13 cellular contexts compared by ENCODE assay signal in the genomic region with DNA sequence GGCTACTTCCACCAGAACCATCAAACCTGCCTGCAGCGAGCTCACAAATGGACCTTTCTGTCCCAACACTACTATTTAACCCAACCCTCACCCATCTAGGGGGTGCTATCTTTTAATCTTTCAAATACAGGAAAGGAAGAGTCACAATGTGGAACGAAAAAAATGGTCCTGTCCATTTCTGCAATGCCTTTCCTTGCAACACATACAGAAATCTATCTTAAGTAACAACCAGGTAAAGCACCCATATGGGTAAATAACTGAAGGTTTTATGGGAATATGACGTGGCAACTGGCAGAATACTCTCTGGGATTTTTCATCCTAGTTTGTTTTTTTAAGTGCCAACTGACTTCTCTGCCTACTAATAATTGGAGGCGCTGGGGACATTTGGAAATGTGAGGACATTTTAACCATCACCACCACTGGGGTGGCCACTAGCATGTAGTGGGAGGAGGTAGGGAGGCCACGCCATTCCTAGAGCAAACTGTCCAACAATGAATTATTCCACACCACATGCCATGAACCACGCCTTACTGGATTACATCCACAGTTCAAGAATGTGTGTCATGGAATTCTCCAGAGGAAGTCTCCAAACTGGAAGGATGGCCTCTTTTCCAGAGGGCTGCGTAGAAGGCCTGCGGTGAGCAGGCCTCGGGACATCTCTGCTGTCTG. TPM values are rescaled to one million over a fixed set of nuclear protein-coding genes. Genes with fewer than 3 reads are reported as not detected.
DNase-seq lines count a peak whose midpoint lies in the region; ATAC-seq and TF ChIP-seq lines count a peak whose summit lies in the region.
"Had no signal": no experiment of that assay in that cellular context is flagged by ENCODE, and none has a peak within 500 bp of the region (broad histone marks: within the 10 kb centered on the region; RNA-seq: fewer than 3 reads in every experiment).

No MANE protein-coding gene starts in this region.

- DNase-seq in AG08395 (ENCODE audit: low spot score) (peak; percentile 89), PC-3 (peak; percentile 78), fibroblast of pulmonary artery (ENCODE audit: low read depth) (peak; percentile 64), neuronal stem cell (ENCODE audit: low spot score) (no peak), T-helper 17 cell (no peak), H9 (no peak), kidney glomerular epithelial cell (lab: John Stamatoyannopoulos, UW) (no peak)
- DNase-seq: NCI-H1092, NCI-H774 had no signal

- H3K27me3 Mint-ChIP-seq in T-helper 17 cell (no peaks in the 10 kb centered on the region), H9 (ENCODE audit: low read depth) (peaks cover 1% of the 10 kb centered on the region; the same call in 1 of the 2 replicates)

- H3K36me3 Mint-ChIP-seq in T-helper 17 cell (ENCODE audit: low read depth) (no peaks in the 10 kb centered on the region), H9 (ENCODE audit: insufficient read depth in 1 of 3, low read depth in 3 of 3) (peaks cover 1 to 11% (median 7%) of the 10 kb centered on the region in 3 experiments; a peak in 5 of 7 replicates)

- no peak overlapping the region for H2BK15ac ChIP-seq in neuronal stem cell (ENCODE audit: low read length)
- H2BK15ac ChIP-seq in H9 (ENCODE audit: low read depth, low read length), result no peak overlapping the region

- H4K20me1 ChIP-seq in PC-3 (ENCODE audit: low read length), result 0 out of 2 replicates have a peak, but pooled peaks cover 4% of the 10 kb centered on the region
- H4K20me1 ChIP-seq in H9 (ENCODE audit: control insufficient read depth, insufficient read depth, insufficient read length), result no peaks in the 10 kb centered on the region

- H2AFZ ChIP-seq in PC-3 (ENCODE audit: low read length), result no peak overlapping the region
- H2AFZ ChIP-seq in neuronal stem cell (ENCODE audit: low read length), result no peak overlapping the region
- no peak overlapping the region for H2AFZ ChIP-seq in H9 (ENCODE audit: low read length)

- no TSS peak for BruUV-seq in PC-3 (replicated peaks; lab: Mats Ljungman, UMichigan)

- H3K4me1 Mint-ChIP-seq in T-helper 17 cell, result no peaks in the 10 kb centered on the region
- H3K4me1 Mint-ChIP-seq in H9, result peaks cover 6 to 28% of the 10 kb centered on the region in 2 experiments

- peaks cover 40% of the 10 kb centered on the region for H3K4me1 ChIP-seq in PC-3 (ENCODE audit: insufficient read depth, low read length)
- H3K4me1 ChIP-seq in neuronal stem cell (ENCODE audit: control insufficient read depth in 2 of 2, insufficient read depth in 1 of 2, low read depth in 1 of 2, low read length in 2 of 2), result peaks cover 0 to 11% of the 10 kb centered on the region in 2 donors
- peaks cover 7% of the 10 kb centered on the region; the same call in 1 of the 2 replicates for H3K4me1 ChIP-seq in H9 (ENCODE audit: insufficient read depth, low read length)

- no peaks in the 10 kb centered on the region for H3F3A ChIP-seq in PC-3 (ENCODE audit: low read length, unreplicated experiment)

- no peak overlapping the region for H3K14ac ChIP-seq in neuronal stem cell (ENCODE audit: low read length)
- H3K14ac ChIP-seq in H9 (ENCODE audit: insufficient read depth, low read length), result no peak overlapping the region

- H3K27ac Mint-ChIP-seq in T-helper 17 cell (no peak overlapping the region), H9 (no peak overlapping the region)
- H3K27ac Mint-ChIP-seq: T-helper 2 cell treated with Interferon-gamma antibody and Interleukin-4, amounts not matched to agents 5 μg/mL and 100 μg/mL, for 36 hours had no signal

- no peak overlapping the region for H2BK20ac ChIP-seq in H9 (ENCODE audit: low read depth, low read length, poor library complexity, severe bottlenecking)

- H4K8ac ChIP-seq in neuronal stem cell (ENCODE audit: low read depth, low read length) (no peak overlapping the region), H9 (replicated peaks; ENCODE audit: insufficient read length, low read depth, low read length) (no peak overlapping the region)

- CTCF ChIA-PET in PC-3 (lab: Charles Lee), result no interaction called here

- H2AK5ac ChIP-seq in neuronal stem cell (ENCODE audit: low read depth, low read length) (peak overlapping the region; percentile 63), H9 (ENCODE audit: insufficient read length, low read length) (no peak overlapping the region)

- H2BK5ac ChIP-seq in neuronal stem cell (ENCODE audit: low read length) (no peak overlapping the region), H9 (ENCODE audit: insufficient read length, low read length) (no peak overlapping the region)

- H3K79me1 ChIP-seq in neuronal stem cell (ENCODE audit: low read depth, low read length), result peaks cover 4% of the 10 kb centered on the region
- no peaks in the 10 kb centered on the region for H3K79me1 ChIP-seq in H9 (ENCODE audit: insufficient read depth, low read depth, low read length, poor library complexity, severe bottlenecking)

- H4K5ac ChIP-seq in H9 (ENCODE audit: insufficient read length, low read depth, low read length), result no peak overlapping the region

- peak overlapping the region; percentile 39; the same call in 1 of the 2 replicates for H3K9ac ChIP-seq in PC-3 (ENCODE audit: low read length)
- H3K9ac ChIP-seq in neuronal stem cell (ENCODE audit: low read depth, low read length, poor library complexity), result peak overlapping the region; percentile 34
- H3K9ac ChIP-seq in H9 (ENCODE audit: extremely low read depth, insufficient read length, low read length), result no peak overlapping the region

- no peak overlapping the region for H2BK12ac ChIP-seq in neuronal stem cell (ENCODE audit: low read length)
- no peak overlapping the region for H2BK12ac ChIP-seq in H9 (ENCODE audit: insufficient read length, low read depth, low read length)

- H3K23me2 ChIP-seq in H9 (ENCODE audit: insufficient read length, low read depth, low read length, poor library complexity, severe bottlenecking), result no peaks in the 10 kb centered on the region

- H4K91ac ChIP-seq in neuronal stem cell (ENCODE audit: low read depth, low read length, poor library complexity) (no peak overlapping the region), H9 (ENCODE audit: insufficient read length, low read depth, low read length) (no peak overlapping the region)

- H3K4me2 ChIP-seq in PC-3 (ENCODE audit: low read length), result peak overlapping the region; percentile 51
- H3K4me2 ChIP-seq in neuronal stem cell (ENCODE audit: insufficient read depth, low read length, poor library complexity, severe bottlenecking), result no peak overlapping the region
- no peak overlapping the region for H3K4me2 ChIP-seq in H9 (ENCODE audit: insufficient read depth, insufficient read length, low read length)

- H3K18ac ChIP-seq in neuronal stem cell (ENCODE audit: low read length) (no peak overlapping the region), H9 (ENCODE audit: insufficient read length, low read depth, low read length) (no peak overlapping the region)

- H3K4ac ChIP-seq in neuronal stem cell (ENCODE audit: low read length) (no peak overlapping the region), H9 (ENCODE audit: low read depth, low read length) (no peak overlapping the region)

- H3K9me3 Mint-ChIP-seq in H9, result no peaks in the 10 kb centered on the region; a peak in 1 of 5 replicates
- H3K9me3 Mint-ChIP-seq: T-helper 2 cell treated with Interferon-gamma antibody and Interleukin-4, amounts not matched to agents 5 μg/mL and 100 μg/mL, for 36 hours had no signal

- intact Hi-C loops in PC-3 (cut with micrococcal nuclease), result no loop called here

- H3K36me3 ChIP-seq in PC-3 (ENCODE audit: low read depth, low read length) (peaks cover 17% of the 10 kb centered on the region), neuronal stem cell (replicated peaks in 1 of 2; ENCODE audit: control insufficient read depth in 2 of 2, insufficient read depth in 2 of 2, low read length in 2 of 2) (peaks cover 0 to 7% of the 10 kb centered on the region in 2 donors)
- H3K36me3 ChIP-seq: right lobe of liver had no signal

- no peak overlapping the region for H3T11ph ChIP-seq in H9 (ENCODE audit: low read length)

- H3K9me2 ChIP-seq in PC-3 (replicated peaks; ENCODE audit: low read length), result no peaks in the 10 kb centered on the region

- H2BK120ac ChIP-seq in neuronal stem cell (ENCODE audit: low read depth, low read length), result no peak overlapping the region
- no peak overlapping the region for H2BK120ac ChIP-seq in H9 (ENCODE audit: low read depth, low read length, poor library complexity, severe bottlenecking)

- H3K79me2 ChIP-seq in PC-3 (ENCODE audit: low read length), result peaks cover 87% of the 10 kb centered on the region
- H3K79me2 ChIP-seq in H9 (ENCODE audit: insufficient read depth, low read length), result no peaks in the 10 kb centered on the region; the same call in 1 of the 2 replicates

- no peaks in the 10 kb centered on the region for H3K27me3 ChIP-seq in PC-3 (ENCODE audit: low read length)
- no peaks in the 10 kb centered on the region for H3K27me3 ChIP-seq in neuronal stem cell (ENCODE audit: control insufficient read depth in 3 of 3, insufficient read depth in 3 of 3, low read depth in 1 of 3, low read length in 3 of 3)
- no peaks in the 10 kb centered on the region for H3K27me3 ChIP-seq in H9 (ENCODE audit: insufficient read depth, low read length)
- H3K27me3 ChIP-seq: right lobe of liver had no signal

- peak overlapping the region; percentile 78 for H3K27ac ChIP-seq in PC-3 (ENCODE audit: low read length)
- no peak overlapping the region for H3K27ac ChIP-seq in neuronal stem cell (replicated peaks; ENCODE audit: low read length)
- no peak overlapping the region for H3K27ac ChIP-seq in H9 (ENCODE audit: insufficient read length, low read depth, low read length)

- ATAC-seq in PC-3 (peak; percentile 72), T-helper 17 cell (no peak), GM21367 (IDR thresholded peaks at IDR 0.05; ENCODE audit: unreplicated experiment) (no peak)

- H3K9me3 ChIP-seq in PC-3 (ENCODE audit: low read length), result no peaks in the 10 kb centered on the region
- H3K9me3 ChIP-seq in neuronal stem cell (replicated peaks in 1 of 2; ENCODE audit: control insufficient read depth in 2 of 2, insufficient read depth in 1 of 2, low read depth in 1 of 2, low read length in 2 of 2), result peaks cover 0 to 3% of the 10 kb centered on the region in 2 donors
- no peaks in the 10 kb centered on the region for H3K9me3 ChIP-seq in T-helper 17 cell (ENCODE audit: control insufficient read depth, low read length, poor library complexity, severe bottlenecking)
- no peaks in the 10 kb centered on the region for H3K9me3 ChIP-seq in H9 (ENCODE audit: control insufficient read depth, low read depth, low read length)
- H3K9me3 ChIP-seq: right lobe of liver had no signal

- no peak overlapping the region for H3K23ac ChIP-seq in neuronal stem cell (ENCODE audit: low read depth, low read length, poor library complexity)
- no peak overlapping the region for H3K23ac ChIP-seq in H9 (ENCODE audit: insufficient read length, low read depth, low read length)

- no peak overlapping the region for H3K56ac ChIP-seq in H9 (ENCODE audit: insufficient read length, low read depth, low read length)

- no CpG with 5 or more reads among the region's 9 CpGs for WGBS in neuronal stem cell (ENCODE audit: extremely low coverage in 2 of 2, insufficient read length in 2 of 2, insufficient replicate concordance in 1 of 2), 2 donors
- no CpG with 5 or more reads among the region's 9 CpGs for WGBS in H9 (ENCODE audit: extremely low coverage, insufficient read length, low lambda C conversion rate)

- H3K4me3 Mint-ChIP-seq in T-helper 17 cell (no peak overlapping the region), H9 (no peak overlapping the region)
- H3K4me3 Mint-ChIP-seq: T-helper 2 cell treated with Interferon-gamma antibody and Interleukin-4, amounts not matched to agents 5 μg/mL and 100 μg/mL, for 36 hours had no signal

- no peak overlapping the region for H3K4me3 ChIP-seq in PC-3 (ENCODE audit: low read length)
- H3K4me3 ChIP-seq in fibroblast of pulmonary artery (replicated peaks; ENCODE audit: low read depth, low read length), result no peak overlapping the region
- H3K4me3 ChIP-seq in neuronal stem cell (ENCODE audit: low read length in 2 of 2), result no peak overlapping the region
- H3K4me3 ChIP-seq: lung, right lobe of liver had no signal

- POLR2A ChIA-PET in PC-3 (lab: Charles Lee; ENCODE audit: unreplicated experiment), result no interaction called here

- no peak for TF ChIP-seq CTCF in PC-3 (conservative IDR thresholded peaks at IDR 0.05; ENCODE audit: low read depth, low read length)
- TF ChIP-seq CTCF in fibroblast of pulmonary artery (IDR thresholded peaks at IDR 0.05; ENCODE audit: low read length, missing control alignments), result no peak
- TF ChIP-seq CTCF in H9 (conservative IDR thresholded peaks at IDR 0.05), result no peak

RNA-seq across cellular contexts. Expression of a gene that starts 24.5 kb away (rescaled TPM):
- 71.4 and 72.3 TPM in 2 replicates for total RNA-seq in PC-3 (2014; rRNA removed)
- 19.8 TPM for polyA plus RNA-seq in neuronal stem cell (2013, experiment 1 of 2)
- 19.8 TPM for polyA plus RNA-seq in neuronal stem cell (2013, experiment 2 of 2)
- total RNA-seq in T-helper 17 cell, result 1 to 10 TPM; 2.3 to 2.6 TPM
- total RNA-seq in H9 (2021), result 9.2 and 9.5 TPM in 2 replicates

Comparison
In these comparisons a context has a peak if more than half of its experiments do, and no peak if none do; other contexts are left out.
1. DNase-seq: peak in AG08395 (single experiment), PC-3 (single experiment) and fibroblast of pulmonary artery (single experiment); none in neuronal stem cell (single experiment), T-helper 17 cell (0 of 3), H9 (single experiment) and kidney glomerular epithelial cell (single experiment).